In genomic region chr15:47963265-47963664, GRCh38 we compare ENCODE assay signal across 1 cellular context.
TF ChIP-seq lines count a peak whose summit lies in the region.

No MANE protein-coding gene starts in this region.

TF ChIP-seq in GM23338, 12 proteins besides CTCF, POLR2A, EP300 and RAD21 (continued from another document):
- TF ChIP-seq REST (IDR thresholded peaks at IDR 0.05; ENCODE audit: unreplicated experiment), result no peak
- TF ChIP-seq NANOG (IDR thresholded peaks at IDR 0.05; ENCODE audit: borderline replicate concordance), result no peak
- no peak for TF ChIP-seq JUNB (IDR thresholded peaks at IDR 0.05; ENCODE audit: unreplicated experiment)
- TF ChIP-seq ZNF462 (CRISPR knock-in tag; IDR thresholded peaks at IDR 0.05), result no peak
